ENCODE assay signal across 27 cellular contexts in genomic region chr13:59201836-59202235, GRCh38.
"Had no signal": no experiment of that assay in that cellular context is flagged by ENCODE, and none has a peak within 500 bp of the region (broad histone marks: within the 10 kb centered on the region; RNA-seq: fewer than 3 reads in every experiment).

No MANE protein-coding gene starts in this region.

- H3K27me3 ChIP-seq: foreskin keratinocyte, gastroesophageal sphincter, heart left ventricle, neural progenitor cell, ovary, spleen, suprapubic skin, transverse colon, upper lobe of right lung, uterus had no signal

- ATAC-seq: foreskin keratinocyte; gastroesophageal sphincter; heart left ventricle; left lobe of liver; naive thymus-derived CD4-positive, alpha-beta T cell; psoas muscle; right cardiac atrium; stimulated activated naive CD8-positive, alpha-beta T cell treated with anti-CD3 and anti-CD28 coated beads, Interleukin-15, amount 100 ng/mL, for 72 hours; upper lobe of right lung had no signal

- H3K9me3 Mint-ChIP-seq: neural progenitor cell had no signal

- H3K9ac ChIP-seq: neural progenitor cell had no signal

- DNase-seq: dorsolateral prefrontal cortex; effector CD4-positive, alpha-beta T cell; heart left ventricle; hippocampal formation; kidney glomerular epithelial cell; naive thymus-derived CD4-positive, alpha-beta T cell; occipital lobe; ovary; posterior cingulate gyrus; psoas muscle; right cardiac atrium; spleen; stimulated activated naive CD4-positive, alpha-beta T cell; stimulated activated naive CD8-positive, alpha-beta T cell treated with anti-CD3 and anti-CD28 coated beads, Interleukin-15, amount 100 ng/mL, for 72 hours; transverse colon; upper lobe of right lung; uterus had no signal

- H3K4me2 ChIP-seq: neural progenitor cell had no signal

- H2AFZ ChIP-seq: neural progenitor cell had no signal

- H3K36me3 ChIP-seq: gastroesophageal sphincter, heart left ventricle, neural progenitor cell, ovary, spleen, suprapubic skin, transverse colon, upper lobe of right lung, uterus had no signal

- H3K4me1 ChIP-seq: foreskin keratinocyte, gastroesophageal sphincter, heart left ventricle, neural progenitor cell, psoas muscle, spleen, suprapubic skin, transverse colon, upper lobe of right lung, uterus had no signal

- H3K4me3 ChIP-seq: dorsolateral prefrontal cortex, gastroesophageal sphincter, heart left ventricle, lung, neural progenitor cell, ovary, psoas muscle, skin epidermis, spleen, suprapubic skin, transverse colon, upper lobe of right lung, uterus had no signal

- H3K27me3 Mint-ChIP-seq: memory B cell; stimulated activated naive CD8-positive, alpha-beta T cell treated with anti-CD3 and anti-CD28 coated beads, Interleukin-15, amount 100 ng/mL, for 72 hours had no signal

- H3K4me1 Mint-ChIP-seq: memory B cell; naive thymus-derived CD4-positive, alpha-beta T cell; nephron; neural progenitor cell; stimulated activated naive CD8-positive, alpha-beta T cell treated with anti-CD3 and anti-CD28 coated beads, Interleukin-15, amount 100 ng/mL, for 72 hours had no signal

- H3K27ac Mint-ChIP-seq: memory B cell; mesothelial cell of epicardium; naive thymus-derived CD4-positive, alpha-beta T cell; nephron; neural progenitor cell had no signal

- H3K4me3 Mint-ChIP-seq: memory B cell; mesothelial cell of epicardium; naive thymus-derived CD4-positive, alpha-beta T cell; nephron; neural progenitor cell; stimulated activated naive CD8-positive, alpha-beta T cell treated with anti-CD3 and anti-CD28 coated beads, Interleukin-15, amount 100 ng/mL, for 72 hours had no signal

- H3K27ac ChIP-seq: dorsolateral prefrontal cortex, foreskin keratinocyte, gastroesophageal sphincter, heart left ventricle, neural progenitor cell, ovary, psoas muscle, skin epidermis, spleen, suprapubic skin, transverse colon, upper lobe of right lung, uterus had no signal

- H3K36me3 Mint-ChIP-seq: memory B cell; naive thymus-derived CD4-positive, alpha-beta T cell; neural progenitor cell had no signal

- H3K9me3 ChIP-seq: gastroesophageal sphincter, ovary, psoas muscle, suprapubic skin, transverse colon, upper lobe of right lung, uterus had no signal
